ENCODE assay signal across 8 cellular contexts in the genomic region with DNA sequence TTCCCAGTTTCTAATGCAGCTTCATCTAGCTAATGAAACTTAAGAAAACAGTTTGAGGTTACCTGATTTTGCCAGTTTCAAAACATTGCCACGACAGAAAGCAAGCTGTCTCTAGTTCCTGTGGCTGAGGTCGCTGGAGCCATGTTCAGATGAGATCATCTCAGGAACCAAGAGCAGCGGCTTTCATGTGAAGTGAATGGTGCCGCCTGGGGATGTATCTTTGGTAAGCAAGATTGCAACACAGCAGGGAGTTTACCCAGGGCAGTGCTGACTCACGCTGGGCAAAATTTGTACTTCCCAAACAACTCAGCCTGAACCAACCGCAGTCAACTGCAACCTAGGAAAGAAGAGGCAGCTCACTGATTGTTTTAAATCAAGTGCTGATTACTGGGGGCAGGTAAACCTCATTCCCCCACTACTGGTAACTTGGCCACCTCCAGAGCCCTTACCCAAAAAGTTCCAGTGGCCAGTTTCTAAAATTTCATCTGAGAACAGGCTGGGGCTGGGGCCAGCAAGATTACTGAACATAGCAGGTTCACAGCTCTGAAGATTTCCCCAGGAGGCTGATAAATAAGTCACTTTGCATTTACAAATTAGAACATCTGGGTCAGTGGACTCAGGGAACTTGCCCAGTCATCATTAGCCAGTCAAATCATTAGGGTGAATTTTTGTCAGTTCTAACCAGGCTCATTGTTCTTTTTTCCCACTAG. TPM values are rescaled to one million over a fixed set of nuclear protein-coding genes. Genes with fewer than 3 reads are reported as not detected.
DNase-seq lines count a peak whose midpoint lies in the region; ATAC-seq and TF ChIP-seq lines count a peak whose summit lies in the region.

Gene RFFL, minus strand, starts transcription at position 194 of the 710 bp plus-strand sequence. CDS start 37,154 bp downstream, outside the sequence.

- TF ChIP-seq CTCF in A673 (conservative IDR thresholded peaks at IDR 0.05; ENCODE audit: low read depth, low read length) = no peak

- H3K27me3 ChIP-seq in A673 (replicated peaks; ENCODE audit: insufficient read depth, low read depth, low read length, poor library complexity) = no peaks in the 10 kb centered on the region
- H3K27me3 ChIP-seq in layer of hippocampus (ENCODE audit: control insufficient read depth, insufficient read depth, low read length) = no peaks in the 10 kb centered on the region

- POLR2A ChIA-PET in A673 (lab: Charles Lee; ENCODE audit: low non-redundant PET) = no interaction called here

- BruUV-seq in A673 (replicated peaks; lab: Mats Ljungman, UMichigan) = TSS peak; percentile 97

- DNase-seq in A673 (ENCODE audit: low spot score) = peak; percentile 92
- DNase-seq in NCI-H2227 treated with DMSO at 0.1 percent for 48 hours (lab: John Stamatoyannopoulos, UW) = peak; percentile 81
- peak; percentile 67 to 74 for DNase-seq in activated CD4-positive, alpha-beta T cell treated with anti-CD3 and anti-CD28 coated beads for 24 hours (ENCODE audit: low read depth in 2 of 2)
- peak; percentile 61 to 73 for DNase-seq in stimulated activated CD4-positive, alpha-beta T cell treated with anti-CD3 and anti-CD28 coated beads, Interleukin-1b, Interleukin-23, amount 100 ng/mL, for 4 hours (ENCODE audit: low read depth in 2 of 2)

- ATAC-seq in GM18858 (IDR thresholded peaks at IDR 0.05; ENCODE audit: unreplicated experiment) = peak; percentile 78
- ATAC-seq in HG03095 (IDR thresholded peaks at IDR 0.05; ENCODE audit: unreplicated experiment) = peak; percentile 86

- intact Hi-C loops in A673 (cut with micrococcal nuclease; ENCODE audit: unreplicated experiment) = no loop called here

- H3K4me1 ChIP-seq in A673 (ENCODE audit: insufficient read depth, low read length, poor library complexity, severe bottlenecking) = peaks cover 24% of the 10 kb centered on the region

- CTCF ChIA-PET in A673 (lab: Charles Lee) = no interaction called here

- H3K27ac ChIP-seq in A673 (ENCODE audit: low read depth, low read length, poor library complexity, severe bottlenecking) (peak within 1 kb of the TSS; percentile 84), cingulate gyrus (ENCODE audit: low read depth, low read length) (peak within 1 kb of the TSS; percentile 94), layer of hippocampus (ENCODE audit: low read depth, low read length) (peak within 1 kb of the TSS; percentile 94)

- no peaks in the 10 kb centered on the region for H3K9me3 ChIP-seq in A673 (ENCODE audit: low read depth, low read length, poor library complexity, severe bottlenecking)

- no peaks in the 10 kb centered on the region for H3K36me3 ChIP-seq in A673 (ENCODE audit: insufficient read depth, low read length, poor library complexity, severe bottlenecking)

- peak within 1 kb of the TSS; percentile 12 for H3K4me3 ChIP-seq in A673 (ENCODE audit: low read depth, low read length, poor library complexity, severe bottlenecking)

RNA-seq across cellular contexts. Expression of gene RFFL, which starts in this region (rescaled TPM):
- 9.7 and 10.5 TPM in 2 replicates for total RNA-seq in A673 (2021)

Comparison
In these comparisons a context has a peak if more than half of its experiments do, and no peak if none do; other contexts are left out.
1. Peak in every context shown above with its lines: DNase-seq, ATAC-seq, H3K4me3 ChIP-seq and H3K27ac ChIP-seq.